Comparison of ENCODE assay signal across 8 cellular contexts in genomic region chr14:102096569-102097188, GRCh38. TPM values are rescaled to one million over a fixed set of nuclear protein-coding genes. Genes with fewer than 3 reads are reported as not detected.
DNase-seq lines count a peak whose midpoint lies in the region; ATAC-seq, FAIRE-seq and TF ChIP-seq lines count a peak whose summit lies in the region.

No MANE protein-coding gene starts in this region.

- H3K27ac ChIP-seq in A549, result 0 out of 6 replicates have a peak overlapping the region, but pooled peaks of 1 of the 2 experiments have one; percentile 8

- no peak for TF ChIP-seq POLR2A in A549 (IDR thresholded peaks at IDR 0.05; ENCODE audit: low read length)

- DNase-seq in A549 (ENCODE audit: low read depth in 1 of 2, low spot score in 1 of 2) (peak; percentile 70 to 76), GM20000 (ENCODE audit: low spot score) (peak; percentile 62), NCI-H2227 treated with DMSO at 0.1 percent for 48 hours (lab: John Stamatoyannopoulos, UW) (peak; percentile 72), choroid plexus epithelial cell (ENCODE audit: low read depth) (peak; percentile 83), left kidney (ENCODE audit: low read depth, low spot score) (peak; percentile 94)
- DNase-seq in activated CD4-positive, alpha-beta T cell treated with anti-CD3 and anti-CD28 coated beads for 36 hours, result peak; percentile 82
- peak; percentile 70 to 71 for DNase-seq in stimulated activated CD4-positive, alpha-beta T cell treated with anti-CD3 and anti-CD28 coated beads, Interleukin-2, amount 100 ng/mL, for 48 hours

- no peaks in the 10 kb centered on the region for H3K9me3 ChIP-seq in A549

- intact Hi-C loops in activated CD4-positive, alpha-beta T cell treated with anti-CD3 and anti-CD28 coated beads for 36 hours (cut with DNase I, micrococcal nuclease), result loop anchor here (1.0 to 10.0 kb wide), 4 partner anchors 33 to 392 kb away; partner anchors contain the start of gene WDR20 (in 1 of the 2)

- FAIRE-seq in A549 (lab: Jason Lieb, UNC), result no peak

- no peak overlapping the region for H3K4me3 Mint-ChIP-seq in activated CD4-positive, alpha-beta T cell treated with anti-CD3 and anti-CD28 coated beads for 36 hours

- peaks cover 22% of the 10 kb centered on the region for H3K4me1 Mint-ChIP-seq in activated CD4-positive, alpha-beta T cell treated with anti-CD3 and anti-CD28 coated beads for 36 hours

- no peak for TF ChIP-seq EP300 in A549 (IDR thresholded peaks at IDR 0.05)

- TF ChIP-seq CTCF in A549 (IDR thresholded peaks at IDR 0.05) (peak; percentile 87), GM20000 (IDR thresholded peaks at IDR 0.05; ENCODE audit: extremely low read depth, missing control alignments) (peak; percentile 76), choroid plexus epithelial cell (conservative IDR thresholded peaks at IDR 0.05; ENCODE audit: low read depth, low read length) (peak; percentile 89)

- WGBS in A549 (ENCODE audit: missing lambda C conversion rate), result 28% methylated on average over 12 of the region's 12 CpGs

- TF ChIP-seq RAD21 in A549 (conservative IDR thresholded peaks at IDR 0.05 in 1 of 2, IDR thresholded peaks at IDR 0.05 in 1 of 2), result peak; percentile 89 to 91

- no peaks in the 10 kb centered on the region for H3K9me3 Mint-ChIP-seq in activated CD4-positive, alpha-beta T cell treated with anti-CD3 and anti-CD28 coated beads for 36 hours (ENCODE audit: low read depth)

- H3K4me2 ChIP-seq in A549, result peak overlapping the region; percentile 31; the same call in 2 of the 3 replicates

- H3K27ac Mint-ChIP-seq in activated CD4-positive, alpha-beta T cell treated with anti-CD3 and anti-CD28 coated beads for 36 hours, result peak overlapping the region; percentile 51

- CTCF ChIA-PET in A549 (lab: Yijun Ruan, JAX), result interaction anchor here (0.7 to 3.6 kb wide), 49 partner anchors 9 to 389 kb away, joined by 3 to 42 read pairs (median 4); partner anchors contain the start of gene DYNC1H1
- CTCF ChIA-PET in activated CD4-positive, alpha-beta T cell treated with anti-CD3 and anti-CD28 coated beads for 36 hours (lab: Charles Lee), result interaction anchor here (0.6 to 3.0 kb wide), 34 partner anchors 8 to 1287 kb away, joined by 3 to 26 read pairs (median 4); no protein-coding TSS in a partner anchor

- H3K4me3 ChIP-seq in A549, result no peak overlapping the region
- H3K4me3 ChIP-seq in choroid plexus epithelial cell (ENCODE audit: low read depth, low read length), result peak overlapping the region; percentile 22

- H3K4me1 ChIP-seq in A549, result peaks cover 18% of the 10 kb centered on the region

- ATAC-seq in A549, result peak; percentile 82 to 92
- ATAC-seq in activated CD4-positive, alpha-beta T cell treated with anti-CD3 and anti-CD28 coated beads for 36 hours, result peak; percentile 57
- no peak for ATAC-seq in HG02588 (IDR thresholded peaks at IDR 0.05; ENCODE audit: unreplicated experiment)

- no peaks in the 10 kb centered on the region for H3K36me3 Mint-ChIP-seq in activated CD4-positive, alpha-beta T cell treated with anti-CD3 and anti-CD28 coated beads for 36 hours (ENCODE audit: low read depth)

- POLR2A ChIA-PET in A549 (lab: Yijun Ruan, JAX), result no interaction called here
- POLR2A ChIA-PET in activated CD4-positive, alpha-beta T cell treated with anti-CD3 and anti-CD28 coated beads for 36 hours (lab: Charles Lee), result interaction anchor here (0.7 kb wide), 1 partner anchor 1248 kb away, joined by 3 read pairs; no protein-coding TSS in a partner anchor

- H3K27me3 Mint-ChIP-seq in activated CD4-positive, alpha-beta T cell treated with anti-CD3 and anti-CD28 coated beads for 36 hours, result no peaks in the 10 kb centered on the region

TF ChIP-seq in A549, 52 proteins besides CTCF, POLR2A, EP300 and RAD21:
- TF ChIP-seq FOSL2 (IDR thresholded peaks at IDR 0.05) (no peak), FOSL2 (CRISPR knock-in tag; IDR thresholded peaks at IDR 0.05) (no peak), SMC3 (IDR thresholded peaks at IDR 0.05) (peak; percentile 82), BHLHE40 (IDR thresholded peaks at IDR 0.05; ENCODE audit: low read depth, low read length) (no peak), HOXB5 (CRISPR knock-in tag; IDR thresholded peaks at IDR 0.05) (no peak), HES2 (IDR thresholded peaks at IDR 0.05) (no peak), KDM5A (IDR thresholded peaks at IDR 0.05) (no peak), RARB (CRISPR knock-in tag; IDR thresholded peaks at IDR 0.05) (no peak)

RNA-seq across cellular contexts. Expression of gene HSP90AA1, which starts 9.8 kb away (rescaled TPM):
- polyA plus RNA-seq in A549 (2011; rRNA removed) (944 and 1,087 TPM in 2 replicates), A549 (2017; fragmentation: RNase III; extraction: RNeasy Plus Mini Kit Qiagen cat#74134 plus additional on column Dnase treatment) (1,680 to 2,326 TPM (median 1,864 TPM) in 3 replicates)
- 384 and 510 TPM in 2 replicates for polyA plus RNA-seq in A549 (2012; cell fraction: cytosol; rRNA removed)
- 279 and 366 TPM in 2 replicates for polyA plus RNA-seq in A549 (2012; cell fraction: nucleus; rRNA removed)
- 429 and 465 TPM in 2 replicates for polyA minus RNA-seq in A549 (2011; rRNA and poly(A)+ RNA removed)
- total RNA-seq in activated CD4-positive, alpha-beta T cell treated with anti-CD3 and anti-CD28 coated beads for 36 hours, result 1,000 to 10,000 TPM; 1,344 to 1,372 TPM

RNA-seq across cellular contexts. Expression of gene WDR20, which starts 43.0 kb away (rescaled TPM):
- polyA plus RNA-seq in A549 (2011; rRNA removed) (17.6 and 20.6 TPM in 2 replicates), A549 (2017; fragmentation: RNase III; extraction: RNeasy Plus Mini Kit Qiagen cat#74134 plus additional on column Dnase treatment) (19.5 to 21.6 TPM (median 20.4 TPM) in 3 replicates)
- polyA plus RNA-seq in A549 (2012; cell fraction: cytosol; rRNA removed), result 13.3 and 15.1 TPM in 2 replicates
- polyA plus RNA-seq in A549 (2012; cell fraction: nucleus; rRNA removed), result 14.8 and 18.4 TPM in 2 replicates
- 29.8 and 33.4 TPM in 2 replicates for polyA minus RNA-seq in A549 (2011; rRNA and poly(A)+ RNA removed)
- 10 to 100 TPM; 18.2 to 24.8 TPM for total RNA-seq in activated CD4-positive, alpha-beta T cell treated with anti-CD3 and anti-CD28 coated beads for 36 hours
